ENCODE assay signal across 8 cellular contexts in genomic region chr17:82036634-82037112, GRCh38. TPM values are rescaled to one million over a fixed set of nuclear protein-coding genes. Genes with fewer than 3 reads are reported as not detected.
A peak's percentile ranks its signal among the peaks of the same experiment; 100 is the strongest.
DNase-seq lines count a peak whose midpoint lies in the region; ATAC-seq, FAIRE-seq and TF ChIP-seq lines count a peak whose summit lies in the region.

No MANE protein-coding gene starts in this region.

- no peak for DNase-seq in activated CD4-positive, alpha-beta T cell treated with anti-CD3 and anti-CD28 coated beads for 36 hours
- no peak for DNase-seq in activated CD4-positive, alpha-beta T cell treated with anti-CD3 and anti-CD28 coated beads for 4 hours
- DNase-seq in kidney (no peak), suprapubic skin (ENCODE audit: low spot score in 2 of 2) (no peak)
- DNase-seq in activated CD4-positive, alpha-beta T cell treated with anti-CD3 and anti-CD28 coated beads for 48 hours: no peak

- intact Hi-C loops in activated CD4-positive, alpha-beta T cell treated with anti-CD3 and anti-CD28 coated beads for 36 hours (cut with DNase I, micrococcal nuclease): loop anchor here (1.0 to 10.0 kb wide), 15 partner anchors 13 to 414 kb away; partner anchors contain the start of genes LRRC45 (in 2 of the 2), ASPSCR1 (in 1 of the 2), CENPX (in 1 of the 2) and CYBC1 (in 1 of the 2)
- intact Hi-C loops in kidney (cut with DNase I): loop anchor here (10.0 kb wide), 1 partner anchor 118 kb away; no protein-coding TSS in a partner anchor

- TF ChIP-seq POLR2A in suprapubic skin (IDR thresholded peaks at IDR 0.05): no peak

- H3K4me1 ChIP-seq in kidney (ENCODE audit: control insufficient read depth in 1 of 2, insufficient read depth in 1 of 2, low read depth in 1 of 2, low read length in 2 of 2): peaks cover 5 to 19% of the 10 kb centered on the region in 2 donors
- H3K4me1 ChIP-seq in suprapubic skin: peaks cover 34% of the 10 kb centered on the region

- no peak for TF ChIP-seq EP300 in suprapubic skin (IDR thresholded peaks at IDR 0.05)

- H3K27me3 ChIP-seq in suprapubic skin: peaks cover 7% of the 10 kb centered on the region

- no peak for FAIRE-seq in kidney (lab: Jason Lieb, UNC)

- POLR2A ChIA-PET in activated CD4-positive, alpha-beta T cell treated with anti-CD3 and anti-CD28 coated beads for 36 hours (lab: Charles Lee): interaction anchor here (0.6 kb wide), 1 partner anchor 332 kb away, joined by 3 read pairs; no protein-coding TSS in a partner anchor

- WGBS in suprapubic skin: 11% methylated on average over 7 of the region's 24 CpGs

- peak overlapping the region; percentile 65 for H3K27ac Mint-ChIP-seq in activated CD4-positive, alpha-beta T cell treated with anti-CD3 and anti-CD28 coated beads for 36 hours
- H3K27ac Mint-ChIP-seq in activated naive CD8-positive, alpha-beta T cell: no peak overlapping the region

- H3K9me3 ChIP-seq in kidney (ENCODE audit: control insufficient read depth in 1 of 2, low read length in 2 of 2) (no peaks in the 10 kb centered on the region), suprapubic skin (no peaks in the 10 kb centered on the region)

- TF ChIP-seq CTCF in kidney (IDR thresholded peaks at IDR 0.05; ENCODE audit: borderline replicate concordance, extremely low read depth, insufficient read depth) (no peak), suprapubic skin (IDR thresholded peaks at IDR 0.05) (no peak)

- H3K9me3 Mint-ChIP-seq in activated CD4-positive, alpha-beta T cell treated with anti-CD3 and anti-CD28 coated beads for 36 hours (ENCODE audit: low read depth): no peaks in the 10 kb centered on the region
- no peaks in the 10 kb centered on the region for H3K9me3 Mint-ChIP-seq in activated naive CD8-positive, alpha-beta T cell (ENCODE audit: low read depth)

- peaks cover 7% of the 10 kb centered on the region for H3K36me3 Mint-ChIP-seq in activated CD4-positive, alpha-beta T cell treated with anti-CD3 and anti-CD28 coated beads for 36 hours (ENCODE audit: low read depth)
- peaks cover 3% of the 10 kb centered on the region for H3K36me3 Mint-ChIP-seq in activated naive CD8-positive, alpha-beta T cell

- H3K36me3 ChIP-seq in kidney (ENCODE audit: control insufficient read depth in 1 of 2, insufficient read depth in 2 of 2, low read length in 2 of 2) (peaks cover 0 to 7% of the 10 kb centered on the region in 2 donors), suprapubic skin (no peaks in the 10 kb centered on the region)

- peak overlapping the region; percentile 84 to 91 for H3K9ac ChIP-seq in kidney (ENCODE audit: low read length in 2 of 2)

- H3K4me3 ChIP-seq in kidney (ENCODE audit: low read length in 2 of 2) (peak overlapping the region; percentile 41 to 84), suprapubic skin (peak overlapping the region; percentile 69)

- CTCF ChIA-PET in activated CD4-positive, alpha-beta T cell treated with anti-CD3 and anti-CD28 coated beads for 36 hours (lab: Charles Lee): interaction anchor here (0.9 to 1.2 kb wide), 2 partner anchors 69 to 77 kb away, joined by 3 read pairs; no protein-coding TSS in a partner anchor

- no peaks in the 10 kb centered on the region for H3K27me3 Mint-ChIP-seq in activated CD4-positive, alpha-beta T cell treated with anti-CD3 and anti-CD28 coated beads for 36 hours
- no peaks in the 10 kb centered on the region for H3K27me3 Mint-ChIP-seq in activated naive CD8-positive, alpha-beta T cell

- no peak for ATAC-seq in activated CD4-positive, alpha-beta T cell treated with anti-CD3 and anti-CD28 coated beads for 36 hours
- ATAC-seq in HG03095 (IDR thresholded peaks at IDR 0.05; ENCODE audit: unreplicated experiment) (no peak), GM21576 (IDR thresholded peaks at IDR 0.05; ENCODE audit: unreplicated experiment) (no peak)

- peaks cover 23% of the 10 kb centered on the region for H3K4me1 Mint-ChIP-seq in activated CD4-positive, alpha-beta T cell treated with anti-CD3 and anti-CD28 coated beads for 36 hours
- peaks cover 21% of the 10 kb centered on the region for H3K4me1 Mint-ChIP-seq in activated naive CD8-positive, alpha-beta T cell (ENCODE audit: low read depth)

- H3K4me3 Mint-ChIP-seq in activated CD4-positive, alpha-beta T cell treated with anti-CD3 and anti-CD28 coated beads for 36 hours: peak overlapping the region; percentile 82
- H3K4me3 Mint-ChIP-seq in activated naive CD8-positive, alpha-beta T cell: peak overlapping the region; percentile 69

- H3K27ac ChIP-seq in kidney (ENCODE audit: low read depth in 2 of 2, low read length in 2 of 2): peak overlapping the region; percentile 96 to 99
- peak overlapping the region; percentile 94 for H3K27ac ChIP-seq in suprapubic skin

RNA-seq across cellular contexts. Expression of gene DCXR, which starts 0.8 kb away (rescaled TPM):
- 100 to 1,000 TPM; 105 to 166 TPM for total RNA-seq in activated CD4-positive, alpha-beta T cell treated with anti-CD3 and anti-CD28 coated beads for 36 hours
- 102 TPM for total RNA-seq in kidney
- 551 TPM for polyA plus RNA-seq in kidney (ENCODE audit: insufficient read depth, low read depth, low replicate concordance)
- 100 to 1,000 TPM; 160 to 267 (median 222) TPM for total RNA-seq in suprapubic skin

RNA-seq across cellular contexts. Expression of gene RAC3, which starts 5.2 kb away (rescaled TPM):
- total RNA-seq in activated CD4-positive, alpha-beta T cell treated with anti-CD3 and anti-CD28 coated beads for 36 hours: 10 to 100 TPM in 1 of 2 experiments, 1 to 10 TPM in 1; 9.6 to 10.6 TPM
- total RNA-seq in kidney: 2.6 TPM
- 13.1 TPM for polyA plus RNA-seq in kidney (ENCODE audit: insufficient read depth, low read depth, low replicate concordance)
- total RNA-seq in suprapubic skin: 10 to 100 TPM; 13.7 to 34.1 (median 14.8) TPM

RNA-seq across cellular contexts. Expression of gene LRRC45, which starts 13.6 kb away (rescaled TPM):
- total RNA-seq in activated CD4-positive, alpha-beta T cell treated with anti-CD3 and anti-CD28 coated beads for 36 hours: 10 to 100 TPM; 17.6 to 20.6 TPM
- total RNA-seq in kidney (9.9 TPM), suprapubic skin (10 to 100 TPM; 14.1 to 18.7 (median 15.4) TPM)
- polyA plus RNA-seq in kidney (ENCODE audit: insufficient read depth, low read depth, low replicate concordance): 9.9 TPM

RNA-seq across cellular contexts. Expression of gene CENPX, which starts 14.0 kb away (rescaled TPM):
- 10 to 100 TPM; 77.5 to 84.1 TPM for total RNA-seq in activated CD4-positive, alpha-beta T cell treated with anti-CD3 and anti-CD28 coated beads for 36 hours
- 36.9 TPM for total RNA-seq in kidney
- polyA plus RNA-seq in kidney (ENCODE audit: insufficient read depth, low read depth, low replicate concordance): 93.2 TPM
- 10 to 100 TPM; 75.8 to 81.6 (median 76.8) TPM for total RNA-seq in suprapubic skin

RNA-seq across cellular contexts. Expression of gene RFNG, which starts 14.9 kb away (rescaled TPM):
- 10 to 100 TPM; 16.9 to 17.5 TPM for total RNA-seq in activated CD4-positive, alpha-beta T cell treated with anti-CD3 and anti-CD28 coated beads for 36 hours
- total RNA-seq in kidney (29.8 TPM), suprapubic skin (10 to 100 TPM; 46.0 to 61.0 (median 50.8) TPM)
- 47.3 TPM for polyA plus RNA-seq in kidney (ENCODE audit: insufficient read depth, low read depth, low replicate concordance)
